38 cellular contexts compared by ENCODE assay signal in the genomic region with DNA sequence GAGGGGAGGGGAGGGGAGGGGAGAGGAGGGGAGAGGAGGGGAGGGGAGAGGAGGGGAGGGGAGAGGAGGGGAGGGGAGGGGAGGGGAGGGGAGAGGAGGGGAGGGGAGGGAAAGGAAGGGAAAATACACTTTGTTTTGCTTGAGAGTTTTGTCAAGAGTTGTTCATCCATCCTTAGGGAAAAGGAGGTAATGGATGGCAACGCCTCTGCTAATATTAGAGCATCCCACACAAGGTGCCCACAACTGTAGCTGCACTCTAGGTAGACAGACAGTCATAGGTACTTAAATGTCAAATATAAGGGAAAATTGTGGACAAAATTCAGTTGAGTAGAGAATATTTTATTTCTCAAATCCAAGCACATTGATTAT. TPM values are rescaled to one million over a fixed set of nuclear protein-coding genes. Genes with fewer than 3 reads are reported as not detected.
"Had no signal": no experiment of that assay in that cellular context is flagged by ENCODE, and none has a peak within 500 bp of the region (broad histone marks: within the 10 kb centered on the region; RNA-seq: fewer than 3 reads in every experiment).

No MANE protein-coding gene starts in this region.

- H3K27me3 ChIP-seq: brain microvascular endothelial cell, pancreas, sigmoid colon, upper lobe of left lung had no signal

- DNase-seq: activated CD4-positive, alpha-beta T cell treated with anti-CD3 and anti-CD28 coated beads for 1 hour; activated CD4-positive, alpha-beta T cell treated with anti-CD3 and anti-CD28 coated beads, Interleukin-2, amount 10 ng/mL, durations not matched to agents 7 days and 5 days; activated CD8-positive, alpha-beta T cell treated with anti-CD3 and anti-CD28 coated beads for 36 hours; activated gamma-delta T cell treated with Interleukin-2 at 50 U/mL for 16 hours; activated naive CD4-positive, alpha-beta T cell treated with anti-CD3 and anti-CD28 coated beads, Interleukin-2, amount 50 U/mL, for 16 hours; activated T-cell treated with anti-CD3 and anti-CD28 coated beads, Interleukin-2, amount 50 U/mL, for 4 hours; amniotic stem cell; brain microvascular endothelial cell; effector memory CD8-positive, alpha-beta T cell; erythroblast; head of caudate nucleus; hippocampal formation; left cardiac atrium; naive B cell; nephron progenitor cell; nucleus accumbens; retina; sigmoid colon; stimulated activated CD4-positive, alpha-beta T cell treated with anti-CD3 and anti-CD28 coated beads, Interleukin-1b, Interleukin-23, amount 100 ng/mL, for 48 hours; stimulated activated CD4-positive, alpha-beta T cell treated with anti-CD3 and anti-CD28 coated beads, Interleukin-4, amount 100 ng/mL, for 4 hours; stimulated activated CD8-positive, alpha-beta memory T cell treated with anti-CD3 and anti-CD28 coated beads, Interleukin-4, amount 100 ng/mL, for 48 hours; stimulated activated naive CD8-positive, alpha-beta T cell treated with anti-CD3 and anti-CD28 coated beads, Interleukin-15, amount 100 ng/mL, for 72 hours; substantia nigra; T1000; upper lobe of left lung had no signal

- ATAC-seq: activated CD8-positive, alpha-beta T cell treated with anti-CD3 and anti-CD28 coated beads for 36 hours; activated T-cell treated with anti-CD3 and anti-CD28 coated beads, Interleukin-2, amount 50 U/mL, for 4 hours; activated T-helper 17 cell treated with anti-CD3 and anti-CD28 coated beads, Interleukin-2, amount 50 U/mL, for 72 hours; effector memory CD8-positive, alpha-beta T cell; left cardiac atrium; pancreas; stimulated activated memory B cell treated with anti-CD40 and anti-IgM and Interleukin-4, amounts not matched to agents 10 μg/mL and 1 μg/mL and 100 μg/mL, for 72 hours; stimulated activated naive CD8-positive, alpha-beta T cell treated with anti-CD3 and anti-CD28 coated beads, Interleukin-15, amount 100 ng/mL, for 72 hours had no signal

- H3K27ac ChIP-seq: brain microvascular endothelial cell, pancreas, prostate gland, sigmoid colon, upper lobe of left lung had no signal

- H3K36me3 ChIP-seq: brain microvascular endothelial cell, pancreas, prostate gland, sigmoid colon, upper lobe of left lung had no signal

- H3K4me3 ChIP-seq: coronary artery, pancreas, prostate gland, sigmoid colon, smooth muscle cell, upper lobe of left lung had no signal

- FAIRE-seq: astrocyte, keratinocyte, pancreas had no signal

- H3K9me3 ChIP-seq: pancreas, prostate gland, sigmoid colon, upper lobe of left lung had no signal

RNA-seq across cellular contexts. Expression of gene DAO, which starts 20.0 kb away (rescaled TPM):
- total RNA-seq: activated CD4-positive, alpha-beta T cell treated with anti-CD3 and anti-CD28 coated beads, Interleukin-2, amount 10 ng/mL, durations not matched to agents 7 days and 5 days; activated CD8-positive, alpha-beta T cell treated with anti-CD3 and anti-CD28 coated beads for 36 hours; activated T-cell treated with anti-CD3 and anti-CD28 coated beads, Interleukin-2, amount 50 U/mL, for 4 hours; activated T-helper 17 cell treated with anti-CD3 and anti-CD28 coated beads, Interleukin-2, amount 50 U/mL, for 72 hours; astrocyte; cardiac septum; cerebellum; fibroblast of lung; fibroblast of villous mesenchyme; left cardiac atrium; mesothelial cell of epicardium; pancreas; prostate gland; sigmoid colon; smooth muscle cell; upper lobe of left lung had no signal
- polyA plus RNA-seq: fibroblast of lung, keratinocyte, pancreas, smooth muscle cell had no signal
